ENCODE assay signal across 20 cellular contexts in the genomic region with DNA sequence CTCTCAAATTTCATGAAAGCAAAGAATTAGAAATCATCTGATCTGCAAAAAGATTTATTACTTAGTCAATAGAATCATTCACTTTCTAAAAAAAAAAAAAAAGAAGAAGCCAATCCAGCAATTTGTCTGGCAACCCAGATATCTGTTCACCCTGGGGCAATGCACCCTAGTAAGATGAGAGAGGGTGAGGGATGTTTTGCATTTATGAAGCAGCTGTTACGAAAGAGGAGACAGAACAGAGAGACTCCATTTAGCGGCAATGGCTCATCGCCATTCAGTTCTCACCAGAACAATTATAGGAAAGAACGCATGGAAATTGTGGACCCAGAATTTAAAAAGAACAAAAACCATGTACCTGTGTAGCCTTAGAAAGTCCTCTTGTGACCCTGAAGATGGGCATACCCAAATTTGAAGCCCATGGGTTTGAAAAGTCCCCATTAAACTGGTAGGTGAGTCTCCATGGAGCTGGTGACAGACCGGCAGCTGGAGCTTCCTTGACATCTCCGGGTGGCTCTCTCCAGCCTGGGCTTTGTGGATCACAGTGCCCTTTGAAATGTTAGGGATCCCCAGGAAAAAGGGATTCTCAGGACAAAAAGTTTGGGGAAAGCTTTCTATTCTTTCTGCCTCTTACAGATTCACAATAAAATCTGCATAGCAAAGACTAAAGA. TPM values are rescaled to one million over a fixed set of nuclear protein-coding genes. Genes with fewer than 3 reads are reported as not detected.
A peak's percentile ranks its signal among the peaks of the same experiment; 100 is the strongest.
DNase-seq lines count a peak whose midpoint lies in the region; ATAC-seq and TF ChIP-seq lines count a peak whose summit lies in the region.
"Had no signal": no experiment of that assay in that cellular context is flagged by ENCODE, and none has a peak within 500 bp of the region (broad histone marks: within the 10 kb centered on the region; RNA-seq: fewer than 3 reads in every experiment).

No MANE protein-coding gene starts in this region.

- H3K4me2 ChIP-seq in SK-N-SH = no peak overlapping the region
- H3K4me2 ChIP-seq in PC-3 (ENCODE audit: low read length) = no peak overlapping the region
- H3K4me2 ChIP-seq: BLaER1 treated with 17β-estradiol and CSF1 and Interleukin-3, amounts not matched to agents 10 nM and 100 nM had no signal

- H4K20me1 ChIP-seq in SK-N-SH (ENCODE audit: insufficient read depth) (no peaks in the 10 kb centered on the region), PC-3 (ENCODE audit: low read length) (no peaks in the 10 kb centered on the region)
- H4K20me1 ChIP-seq: BLaER1 treated with 17β-estradiol and CSF1 and Interleukin-3, amounts not matched to agents 10 nM and 100 nM had no signal

- H3K27me3 ChIP-seq in SK-N-SH (ENCODE audit: insufficient read depth) (no peaks in the 10 kb centered on the region), suprapubic skin (no peaks in the 10 kb centered on the region), PC-3 (ENCODE audit: low read length) (no peaks in the 10 kb centered on the region), ovary (no peaks in the 10 kb centered on the region)
- H3K27me3 ChIP-seq: BLaER1 treated with 17β-estradiol and CSF1 and Interleukin-3, amounts not matched to agents 10 nM and 100 nM had no signal

- no peak overlapping the region for H3K27ac Mint-ChIP-seq in chondrocyte (ENCODE audit: unreplicated experiment)
- H3K27ac Mint-ChIP-seq: CD4-positive, alpha-beta T cell had no signal

- 74% methylated on average over 5 of the region's 6 CpGs for WGBS in SK-N-SH (ENCODE audit: low lambda C conversion rate)
- WGBS in suprapubic skin = 38% methylated on average over 6 of the region's 6 CpGs
- WGBS in ovary, 3 donors = 89 to 91% (median 89%) methylated on average over 6 of the region's 6 CpGs

- H3K9me3 Mint-ChIP-seq in chondrocyte (ENCODE audit: low read depth) = peaks cover 2% of the 10 kb centered on the region
- H3K9me3 Mint-ChIP-seq: CD4-positive, alpha-beta T cell had no signal

- TF ChIP-seq CTCF in SK-N-SH (IDR thresholded peaks at IDR 0.05) (no peak), epithelial cell of esophagus (IDR thresholded peaks at IDR 0.05; ENCODE audit: insufficient read depth, low read depth, low read length, missing control alignments) (no peak), suprapubic skin (IDR thresholded peaks at IDR 0.05) (no peak), chondrocyte (IDR thresholded peaks at IDR 0.05) (no peak), PC-3 (conservative IDR thresholded peaks at IDR 0.05; ENCODE audit: low read depth, low read length) (no peak), ovary (IDR thresholded peaks at IDR 0.05) (no peak)

- H3K36me3 ChIP-seq in SK-N-SH (replicated peaks in 1 of 2; ENCODE audit: control insufficient read depth in 1 of 2, insufficient read depth in 2 of 2, low read length in 1 of 2) (no peaks in the 10 kb centered on the region), suprapubic skin (no peaks in the 10 kb centered on the region), PC-3 (ENCODE audit: low read depth, low read length) (no peaks in the 10 kb centered on the region), ovary (no peaks in the 10 kb centered on the region)
- H3K36me3 ChIP-seq: BLaER1 treated with 17β-estradiol and CSF1 and Interleukin-3, amounts not matched to agents 10 nM and 100 nM had no signal

- no TSS peak for BruUV-seq in PC-3 (replicated peaks; lab: Mats Ljungman, UMichigan)

- H3K9me2 ChIP-seq in SK-N-SH (no peaks in the 10 kb centered on the region), PC-3 (replicated peaks; ENCODE audit: low read length) (no peaks in the 10 kb centered on the region)

- no peaks in the 10 kb centered on the region for H3K4me1 Mint-ChIP-seq in chondrocyte (ENCODE audit: low read depth)

- H3K27ac ChIP-seq in SK-N-SH (ENCODE audit: low read depth in 2 of 2, low read length in 1 of 2) = no peak overlapping the region
- peak overlapping the region; percentile 24 for H3K27ac ChIP-seq in suprapubic skin
- H3K27ac ChIP-seq in PC-3 (ENCODE audit: low read length) = no peak overlapping the region
- H3K27ac ChIP-seq in ovary = no peak overlapping the region
- H3K27ac ChIP-seq: BLaER1 treated with 17β-estradiol and CSF1 and Interleukin-3, amounts not matched to agents 10 nM and 100 nM; HL-60; RWPE1 had no signal

- H3K36me3 Mint-ChIP-seq in chondrocyte (ENCODE audit: low read depth) = no peaks in the 10 kb centered on the region

- no peaks in the 10 kb centered on the region for H3K9me3 ChIP-seq in SK-N-SH
- H3K9me3 ChIP-seq in suprapubic skin = no peaks in the 10 kb centered on the region
- H3K9me3 ChIP-seq in PC-3 (ENCODE audit: low read length) = no peaks in the 10 kb centered on the region
- H3K9me3 ChIP-seq in ovary = no peaks in the 10 kb centered on the region

- no peaks in the 10 kb centered on the region for H3F3A ChIP-seq in SK-N-SH (replicated peaks; ENCODE audit: insufficient read depth)
- H3F3A ChIP-seq in PC-3 (ENCODE audit: low read length, unreplicated experiment) = no peaks in the 10 kb centered on the region

- no peak for TF ChIP-seq EP300 in SK-N-SH (IDR thresholded peaks at IDR 0.05; ENCODE audit: borderline replicate concordance in 1 of 2, low read depth in 1 of 2, low read length in 1 of 2)
- no peak for TF ChIP-seq EP300 in suprapubic skin (IDR thresholded peaks at IDR 0.05)
- TF ChIP-seq EP300 in ovary (IDR thresholded peaks at IDR 0.05) = no peak

- intact Hi-C loops in PC-3 (cut with micrococcal nuclease) = no loop called here
- intact Hi-C loops in ovary (cut with DNase I) = no loop called here

- H3K9ac ChIP-seq in SK-N-SH = no peak overlapping the region
- H3K9ac ChIP-seq in PC-3 (ENCODE audit: low read length) = no peak overlapping the region
- H3K9ac ChIP-seq: BLaER1 treated with 17β-estradiol and CSF1 and Interleukin-3, amounts not matched to agents 10 nM and 100 nM had no signal

- H3K4me1 ChIP-seq in SK-N-SH (ENCODE audit: control insufficient read depth in 1 of 2, insufficient read depth in 2 of 2, low read depth in 1 of 2, low read length in 1 of 2) (no peaks in the 10 kb centered on the region), suprapubic skin (peaks cover 18% of the 10 kb centered on the region), PC-3 (ENCODE audit: insufficient read depth, low read length) (no peaks in the 10 kb centered on the region), ovary (ENCODE audit: insufficient read depth) (peaks cover 3% of the 10 kb centered on the region)
- H3K4me1 ChIP-seq: BLaER1 treated with 17β-estradiol and CSF1 and Interleukin-3, amounts not matched to agents 10 nM and 100 nM had no signal

- H3K79me2 ChIP-seq in SK-N-SH (ENCODE audit: insufficient read depth) = no peaks in the 10 kb centered on the region
- no peaks in the 10 kb centered on the region for H3K79me2 ChIP-seq in PC-3 (ENCODE audit: low read length)

- peaks cover 5% of the 10 kb centered on the region for H3K27me3 Mint-ChIP-seq in chondrocyte (ENCODE audit: low read depth)

- H2AFZ ChIP-seq in SK-N-SH (ENCODE audit: low read depth) (no peak overlapping the region), PC-3 (ENCODE audit: low read length) (no peak overlapping the region)

- H3K4me3 ChIP-seq in SK-N-SH (ENCODE audit: low read depth in 2 of 2, low read length in 1 of 2) = no peak overlapping the region
- H3K4me3 ChIP-seq in epithelial cell of esophagus (ENCODE audit: low read length) = no peak overlapping the region
- no peak overlapping the region for H3K4me3 ChIP-seq in suprapubic skin
- no peak overlapping the region for H3K4me3 ChIP-seq in PC-3 (ENCODE audit: low read length)
- no peak overlapping the region for H3K4me3 ChIP-seq in ovary
- H3K4me3 ChIP-seq: BLaER1 treated with 17β-estradiol and CSF1 and Interleukin-3, amounts not matched to agents 10 nM and 100 nM had no signal

- TF ChIP-seq RAD21 in SK-N-SH (IDR thresholded peaks at IDR 0.05; ENCODE audit: low read length) = no peak

- CTCF ChIA-PET in SK-N-SH (lab: Yijun Ruan, JAX) = interaction anchor here (0.6 to 2.3 kb wide), 3 partner anchors 9 to 336 kb away, joined by 3 to 8 read pairs (median 7); no protein-coding TSS in a partner anchor
- CTCF ChIA-PET in PC-3 (lab: Charles Lee) = no interaction called here

- H3K4me3 Mint-ChIP-seq in chondrocyte (ENCODE audit: unreplicated experiment) = no peak overlapping the region
- H3K4me3 Mint-ChIP-seq: CD4-positive, alpha-beta T cell had no signal

- ATAC-seq in SK-N-SH treated with all-trans-retinoic acid at 6 μM for 48 hours = no peak
- ATAC-seq in PC-3 = no peak
- ATAC-seq: Panc1 had no signal

- TF ChIP-seq POLR2A in suprapubic skin (IDR thresholded peaks at IDR 0.05) (no peak), ovary (IDR thresholded peaks at IDR 0.05) (no peak)

- peak; percentile 24 for DNase-seq in SK-N-SH
- DNase-seq in NCI-H146 treated with DMSO at 0.1 percent for 48 hours (lab: John Stamatoyannopoulos, UW; ENCODE audit: unreplicated experiment) = peak; percentile 98
- DNase-seq in epithelial cell of esophagus (ENCODE audit: low read depth) = peak; percentile 37
- no peak for DNase-seq in suprapubic skin (ENCODE audit: low spot score in 2 of 2)
- DNase-seq in chondrocyte (ENCODE audit: low spot score) = no peak
- DNase-seq in PC-3 = no peak
- DNase-seq in ovary = no peak
- DNase-seq: CD4-positive, alpha-beta T cell; MV-4-11; NCI-H1105; NCI-H1930; NCI-H2107; NCI-H446 treated with DMSO at 0.1 percent for 48 hours; SHP77; SW 1271 had no signal

- POLR2A ChIA-PET in SK-N-SH (lab: Yijun Ruan, JAX) (no interaction called here), PC-3 (lab: Charles Lee; ENCODE audit: unreplicated experiment) (no interaction called here)

TF ChIP-seq in SK-N-SH, 30 proteins besides CTCF, POLR2A, EP300 and RAD21 (continues in another document):
- TF ChIP-seq JUND (IDR thresholded peaks at IDR 0.05) (no peak), SIN3A (IDR thresholded peaks at IDR 0.05; ENCODE audit: borderline replicate concordance, low read depth, low read length) (no peak)

RNA-seq across cellular contexts. Expression of a gene that starts 45.5 kb away (rescaled TPM):
- polyA plus RNA-seq in SK-N-SH (2012; rRNA removed) (0.02 and 0.05 TPM in 2 replicates), ovary (100 to 1,000 TPM in 1 of 2 donors, 10 to 100 TPM in 1; 74.7 to 190 TPM)
- 0.04 and 0.05 TPM in 2 replicates for polyA plus RNA-seq in SK-N-SH (2012; cell fraction: cytosol; rRNA removed)
- 0.04 and 0.06 TPM in 2 replicates for polyA plus RNA-seq in SK-N-SH (2012; cell fraction: nucleus; rRNA removed)
- total RNA-seq in suprapubic skin (100 to 1,000 TPM in 1 of 4 donors, 10 to 100 TPM in 3; 31.3 to 124 (median 60.2) TPM), chondrocyte (32.4 to 145 TPM (median 141 TPM) in 3 replicates), PC-3 (2014; rRNA removed) (not detected in 2 replicates), ovary (100 to 1,000 TPM in 2 of 7 donors, 10 to 100 TPM in 5; 14.3 to 173 (median 32.7) TPM)

RNA-seq across cellular contexts. Expression of a gene that starts 53.0 kb away (rescaled TPM):
- polyA plus RNA-seq in SK-N-SH (2012; rRNA removed) = 21.6 and 22.4 TPM in 2 replicates
- 28.5 and 33.6 TPM in 2 replicates for polyA plus RNA-seq in SK-N-SH (2012; cell fraction: cytosol; rRNA removed)
- polyA plus RNA-seq in SK-N-SH (2012; cell fraction: nucleus; rRNA removed) = 38.2 and 39.0 TPM in 2 replicates
- 10 to 100 TPM; 43.7 to 75.6 (median 62.5) TPM for total RNA-seq in suprapubic skin
- total RNA-seq in chondrocyte = 80.9 to 151 TPM (median 150 TPM) in 3 replicates
- total RNA-seq in PC-3 (2014; rRNA removed) = 7.9 and 10.1 TPM in 2 replicates
- 100 to 1,000 TPM in 3 of 7 donors, 10 to 100 TPM in 4; 42.9 to 133 (median 96.2) TPM for total RNA-seq in ovary
- 10 to 100 TPM; 85.9 to 87.0 TPM for polyA plus RNA-seq in ovary

Comparison
In these comparisons a context has a peak if more than half of its experiments do, and no peak if none do; other contexts are left out.
1. DNase-seq: peak in SK-N-SH (single experiment), NCI-H146 treated with DMSO at 0.1 percent for 48 hours (single experiment) and epithelial cell of esophagus (single experiment); none in suprapubic skin (0 of 2), chondrocyte (single experiment), PC-3 (single experiment) and ovary (0 of 5).
2. RNA of a gene that starts 45.5 kb away (total RNA-seq): 32.4 to 145 TPM in chondrocyte, 31.3 to 124 TPM in suprapubic skin and 14.3 to 173 TPM in ovary; not detected in PC-3; every median in the first group is over 10 times any median in the second.